Comparison of ENCODE assay signal across 35 cellular contexts in genomic region chr7:111903016-111903415, GRCh38.
"Had no signal": no experiment of that assay in that cellular context is flagged by ENCODE, and none has a peak within 500 bp of the region (broad histone marks: within the 10 kb centered on the region; RNA-seq: fewer than 3 reads in every experiment).

No MANE protein-coding gene starts in this region.

- H3K4me1 ChIP-seq: gastrocnemius medialis, heart left ventricle had no signal

- H3K9me3 ChIP-seq: gastrocnemius medialis, heart left ventricle had no signal

- H3K27ac Mint-ChIP-seq: activated B cell treated with CpG ODN at 0.5 μM for 24 hours; activated CD8-positive, alpha-beta T cell treated with anti-CD3 and anti-CD28 coated beads for 36 hours; activated naive CD8-positive, alpha-beta T cell; activated T-helper 17 cell treated with anti-CD3 and anti-CD28 coated beads, Interleukin-2, amount 50 U/mL, for 72 hours; effector memory CD8-positive, alpha-beta T cell; T-helper 17 cell; T-helper 2 cell treated with Interferon-gamma antibody and Interleukin-4, amounts not matched to agents 5 μg/mL and 100 μg/mL, for 36 hours had no signal

- H3K9me3 Mint-ChIP-seq: activated B cell treated with CpG ODN at 0.5 μM for 24 hours; activated CD8-positive, alpha-beta T cell treated with anti-CD3 and anti-CD28 coated beads for 36 hours; activated T-cell treated with anti-CD3 and anti-CD28 coated beads, Interleukin-2, amount 50 U/mL, for 4 hours; activated T-helper 17 cell treated with anti-CD3 and anti-CD28 coated beads, Interleukin-2, amount 50 U/mL, for 72 hours; central memory CD8-positive, alpha-beta T cell; effector memory CD8-positive, alpha-beta T cell; T-helper 2 cell treated with Interferon-gamma antibody and Interleukin-4, amounts not matched to agents 5 μg/mL and 100 μg/mL, for 36 hours had no signal

- H3K4me3 ChIP-seq: gastrocnemius medialis, heart left ventricle had no signal

- DNase-seq: activated B cell treated with CpG ODN at 0.5 μM for 24 hours; activated CD4-positive, alpha-beta T cell treated with anti-CD3 and anti-CD28 coated beads for 48 hours; activated CD4-positive, alpha-beta T cell treated with anti-CD3 and anti-CD28 coated beads, Interleukin-2, amount 50 U/mL, for 1 hour; activated CD4-positive, alpha-beta T cell treated with anti-CD3 and anti-CD28 coated beads, Interleukin-2, amount 50 U/mL, for 48 hours; activated CD8-positive, alpha-beta memory T cell treated with anti-CD3 and anti-CD28 coated beads for 24 hours; activated CD8-positive, alpha-beta T cell treated with anti-CD3 and anti-CD28 coated beads for 36 hours; activated effector memory CD4-positive, alpha-beta T cell treated with Interleukin-2 at 50 U/mL for 16 hours; activated gamma-delta T cell treated with Interleukin-2 at 50 U/mL for 16 hours; activated naive CD4-positive, alpha-beta T cell treated with anti-CD3 and anti-CD28 coated beads, Interleukin-2, amount 50 U/mL, for 16 hours; activated naive CD4-positive, alpha-beta T cell treated with Interleukin-2 at 50 U/mL for 16 hours; activated T-cell treated with anti-CD3 and anti-CD28 coated beads, Interleukin-2, amount 50 U/mL, for 4 hours; amniotic stem cell; anterior cingulate cortex; brain microvascular endothelial cell; cortex of kidney; dermis blood vessel endothelial cell; effector CD4-positive, alpha-beta T cell; effector memory CD8-positive, alpha-beta T cell; foreskin fibroblast; gastrocnemius medialis; glutamatergic neuron; heart left ventricle; T-helper 1 cell; T-helper 17 cell; T1000; WERI-Rb-1 had no signal

- H3K27ac ChIP-seq: brain microvascular endothelial cell, epithelial cell of prostate, gastrocnemius medialis, heart left ventricle, WERI-Rb-1 had no signal

- H3K36me3 ChIP-seq: WERI-Rb-1 had no signal

- H3K27me3 ChIP-seq: brain microvascular endothelial cell, gastrocnemius medialis, heart left ventricle had no signal

- H3K4me1 Mint-ChIP-seq: activated B cell treated with CpG ODN at 0.5 μM for 24 hours; activated T-helper 17 cell treated with anti-CD3 and anti-CD28 coated beads, Interleukin-2, amount 50 U/mL, for 72 hours; central memory CD8-positive, alpha-beta T cell; T-helper 17 cell had no signal

- H3K27me3 Mint-ChIP-seq: activated CD8-positive, alpha-beta T cell treated with anti-CD3 and anti-CD28 coated beads for 36 hours had no signal

- ATAC-seq: activated CD4-positive, CD25-positive, alpha-beta regulatory T cell treated with anti-CD3 and anti-CD28 coated beads, Interleukin-2, amount 50 U/mL, for 24 hours; activated CD8-positive, alpha-beta T cell treated with anti-CD3 and anti-CD28 coated beads for 36 hours; activated T-cell treated with anti-CD3 and anti-CD28 coated beads, Interleukin-2, amount 50 U/mL, for 4 hours; activated T-helper 17 cell treated with anti-CD3 and anti-CD28 coated beads, Interleukin-2, amount 50 U/mL, for 72 hours; effector memory CD8-positive, alpha-beta T cell; gastrocnemius medialis; heart left ventricle; T-helper 17 cell had no signal

- H3K36me3 Mint-ChIP-seq: activated naive CD8-positive, alpha-beta T cell had no signal

- FAIRE-seq: astrocyte, bronchial epithelial cell, colon had no signal

- H3K4me3 Mint-ChIP-seq: activated B cell treated with CpG ODN at 0.5 μM for 24 hours; activated CD8-positive, alpha-beta T cell treated with anti-CD3 and anti-CD28 coated beads for 36 hours; activated naive CD8-positive, alpha-beta T cell; activated T-cell treated with anti-CD3 and anti-CD28 coated beads, Interleukin-2, amount 50 U/mL, for 4 hours; activated T-helper 17 cell treated with anti-CD3 and anti-CD28 coated beads, Interleukin-2, amount 50 U/mL, for 72 hours; central memory CD8-positive, alpha-beta T cell; effector memory CD8-positive, alpha-beta T cell; T-helper 17 cell; T-helper 2 cell treated with Interferon-gamma antibody and Interleukin-4, amounts not matched to agents 5 μg/mL and 100 μg/mL, for 36 hours had no signal
